ENCODE assay signal across 1 cellular context in genomic region chr18:58024139-58024538, GRCh38.
TF ChIP-seq lines count a peak whose summit lies in the region.

No MANE protein-coding gene starts in this region.

TF ChIP-seq in HepG2, 621 proteins besides CTCF, POLR2A, EP300 and RAD21 (continued from another document and continues in another):
- TF ChIP-seq, protein P1, sequence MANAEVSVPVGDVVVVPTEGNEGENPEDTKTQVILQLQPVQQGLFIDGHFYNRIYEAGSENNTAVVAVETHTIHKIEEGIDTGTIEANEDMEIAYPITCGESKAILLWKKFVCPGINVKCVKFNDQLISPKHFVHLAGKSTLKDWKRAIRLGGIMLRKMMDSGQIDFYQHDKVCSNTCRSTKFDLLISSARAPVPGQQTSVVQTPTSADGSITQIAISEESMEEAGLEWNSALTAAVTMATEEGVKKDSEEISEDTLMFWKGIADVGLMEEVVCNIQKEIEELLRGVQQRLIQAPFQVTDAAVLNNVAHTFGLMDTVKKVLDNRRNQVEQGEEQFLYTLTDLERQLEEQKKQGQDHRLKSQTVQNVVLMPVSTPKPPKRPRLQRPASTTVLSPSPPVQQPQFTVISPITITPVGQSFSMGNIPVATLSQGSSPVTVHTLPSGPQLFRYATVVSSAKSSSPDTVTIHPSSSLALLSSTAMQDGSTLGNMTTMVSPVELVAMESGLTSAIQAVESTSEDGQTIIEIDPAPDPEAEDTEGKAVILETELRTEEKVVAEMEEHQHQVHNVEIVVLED (CRISPR knock-in tag; IDR thresholded peaks at IDR 0.05; ENCODE audit: borderline replicate concordance) = no peak
- no peak for TF ChIP-seq CENPX (CRISPR knock-in tag; IDR thresholded peaks at IDR 0.05)
- TF ChIP-seq SAP130 (CRISPR knock-in tag; IDR thresholded peaks at IDR 0.05; ENCODE audit: low read depth) = peak; percentile 69
- 0 out of 2 replicates have a peak, but pooled peaks have one; percentile 13 for TF ChIP-seq ZNF12 (CRISPR knock-in tag; IDR thresholded peaks at IDR 0.05)
- TF ChIP-seq ZNF776 (CRISPR knock-in tag; IDR thresholded peaks at IDR 0.05) = no peak
- no peak for TF ChIP-seq POLR2AphosphoS2 (IDR thresholded peaks at IDR 0.05; ENCODE audit: low read depth, low read length)
- TF ChIP-seq GMEB2 (CRISPR knock-in tag; IDR thresholded peaks at IDR 0.05; ENCODE audit: low read depth) = no peak
- TF ChIP-seq KDM4B (CRISPR knock-in tag; IDR thresholded peaks at IDR 0.05) = no peak
- no peak for TF ChIP-seq BRD4 (CRISPR knock-in tag; IDR thresholded peaks at IDR 0.05)
- TF ChIP-seq ZNF782 (CRISPR knock-in tag; IDR thresholded peaks at IDR 0.05; ENCODE audit: borderline replicate concordance) = no peak
- no peak for TF ChIP-seq ZFY (CRISPR knock-in tag; IDR thresholded peaks at IDR 0.05)
- TF ChIP-seq ZNF609 (CRISPR knock-in tag; IDR thresholded peaks at IDR 0.05; ENCODE audit: borderline replicate concordance) = 0 out of 2 replicates have a peak, but pooled peaks have one; percentile 32
- no peak for TF ChIP-seq ZNF510 (CRISPR knock-in tag; IDR thresholded peaks at IDR 0.05; ENCODE audit: low read depth)
- no peak for TF ChIP-seq BCL3 (CRISPR knock-in tag; IDR thresholded peaks at IDR 0.05)
- TF ChIP-seq THRA (CRISPR knock-in tag; IDR thresholded peaks at IDR 0.05; ENCODE audit: borderline replicate concordance) = peak; percentile 15; the same call in 1 of the 2 replicates
- TF ChIP-seq SKIL (CRISPR knock-in tag; IDR thresholded peaks at IDR 0.05; ENCODE audit: borderline replicate concordance) = no peak
- 0 out of 2 replicates have a peak, but pooled peaks have one; percentile 7 for TF ChIP-seq FOXK2 (IDR thresholded peaks at IDR 0.05)
- TF ChIP-seq SCMH1 (CRISPR knock-in tag; IDR thresholded peaks at IDR 0.05; ENCODE audit: borderline replicate concordance) = no peak
- TF ChIP-seq FOXJ3 (CRISPR knock-in tag; IDR thresholded peaks at IDR 0.05; ENCODE audit: borderline replicate concordance) = peak; percentile 58; the same call in 1 of the 2 replicates
- 0 out of 2 replicates have a peak, but pooled peaks have one; percentile 35 for TF ChIP-seq NR2F6 (IDR thresholded peaks at IDR 0.05)
- TF ChIP-seq NR2F6 (CRISPR knock-in tag; IDR thresholded peaks at IDR 0.05) = no peak
- peak; percentile 50 for TF ChIP-seq NFYC (CRISPR knock-in tag; IDR thresholded peaks at IDR 0.05)
- no peak for TF ChIP-seq ZNF367 (CRISPR knock-in tag; IDR thresholded peaks at IDR 0.05; ENCODE audit: borderline replicate concordance)
- TF ChIP-seq ZFP1 (CRISPR knock-in tag; IDR thresholded peaks at IDR 0.05) = no peak
- peak; percentile 61; the same call in 1 of the 2 replicates for TF ChIP-seq HMG20A (CRISPR knock-in tag; IDR thresholded peaks at IDR 0.05; ENCODE audit: borderline replicate concordance)
- TF ChIP-seq SOX6 (IDR thresholded peaks at IDR 0.05) = no peak
- TF ChIP-seq SOX6 (CRISPR knock-in tag; IDR thresholded peaks at IDR 0.05) = peak; percentile 92
- TF ChIP-seq ZNF274 (CRISPR knock-in tag; IDR thresholded peaks at IDR 0.05) = no peak
- TF ChIP-seq SIN3A (IDR thresholded peaks at IDR 0.05; ENCODE audit: borderline replicate concordance, low read depth, low read length) = no peak
- TF ChIP-seq, protein P2, sequence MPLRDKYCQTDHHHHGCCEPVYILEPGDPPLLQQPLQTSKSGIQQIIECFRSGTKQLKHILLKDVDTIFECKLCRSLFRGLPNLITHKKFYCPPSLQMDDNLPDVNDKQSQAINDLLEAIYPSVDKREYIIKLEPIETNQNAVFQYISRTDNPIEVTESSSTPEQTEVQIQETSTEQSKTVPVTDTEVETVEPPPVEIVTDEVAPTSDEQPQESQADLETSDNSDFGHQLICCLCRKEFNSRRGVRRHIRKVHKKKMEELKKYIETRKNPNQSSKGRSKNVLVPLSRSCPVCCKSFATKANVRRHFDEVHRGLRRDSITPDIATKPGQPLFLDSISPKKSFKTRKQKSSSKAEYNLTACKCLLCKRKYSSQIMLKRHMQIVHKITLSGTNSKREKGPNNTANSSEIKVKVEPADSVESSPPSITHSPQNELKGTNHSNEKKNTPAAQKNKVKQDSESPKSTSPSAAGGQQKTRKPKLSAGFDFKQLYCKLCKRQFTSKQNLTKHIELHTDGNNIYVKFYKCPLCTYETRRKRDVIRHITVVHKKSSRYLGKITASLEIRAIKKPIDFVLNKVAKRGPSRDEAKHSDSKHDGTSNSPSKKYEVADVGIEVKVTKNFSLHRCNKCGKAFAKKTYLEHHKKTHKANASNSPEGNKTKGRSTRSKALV (CRISPR knock-in tag; IDR thresholded peaks at IDR 0.05) = no peak
- no peak for TF ChIP-seq HDAC6 (IDR thresholded peaks at IDR 0.05; ENCODE audit: low read depth, low read length)
- TF ChIP-seq PHB2 (IDR thresholded peaks at IDR 0.05; ENCODE audit: partially characterized antibody) = no peak
- TF ChIP-seq, protein P3, sequence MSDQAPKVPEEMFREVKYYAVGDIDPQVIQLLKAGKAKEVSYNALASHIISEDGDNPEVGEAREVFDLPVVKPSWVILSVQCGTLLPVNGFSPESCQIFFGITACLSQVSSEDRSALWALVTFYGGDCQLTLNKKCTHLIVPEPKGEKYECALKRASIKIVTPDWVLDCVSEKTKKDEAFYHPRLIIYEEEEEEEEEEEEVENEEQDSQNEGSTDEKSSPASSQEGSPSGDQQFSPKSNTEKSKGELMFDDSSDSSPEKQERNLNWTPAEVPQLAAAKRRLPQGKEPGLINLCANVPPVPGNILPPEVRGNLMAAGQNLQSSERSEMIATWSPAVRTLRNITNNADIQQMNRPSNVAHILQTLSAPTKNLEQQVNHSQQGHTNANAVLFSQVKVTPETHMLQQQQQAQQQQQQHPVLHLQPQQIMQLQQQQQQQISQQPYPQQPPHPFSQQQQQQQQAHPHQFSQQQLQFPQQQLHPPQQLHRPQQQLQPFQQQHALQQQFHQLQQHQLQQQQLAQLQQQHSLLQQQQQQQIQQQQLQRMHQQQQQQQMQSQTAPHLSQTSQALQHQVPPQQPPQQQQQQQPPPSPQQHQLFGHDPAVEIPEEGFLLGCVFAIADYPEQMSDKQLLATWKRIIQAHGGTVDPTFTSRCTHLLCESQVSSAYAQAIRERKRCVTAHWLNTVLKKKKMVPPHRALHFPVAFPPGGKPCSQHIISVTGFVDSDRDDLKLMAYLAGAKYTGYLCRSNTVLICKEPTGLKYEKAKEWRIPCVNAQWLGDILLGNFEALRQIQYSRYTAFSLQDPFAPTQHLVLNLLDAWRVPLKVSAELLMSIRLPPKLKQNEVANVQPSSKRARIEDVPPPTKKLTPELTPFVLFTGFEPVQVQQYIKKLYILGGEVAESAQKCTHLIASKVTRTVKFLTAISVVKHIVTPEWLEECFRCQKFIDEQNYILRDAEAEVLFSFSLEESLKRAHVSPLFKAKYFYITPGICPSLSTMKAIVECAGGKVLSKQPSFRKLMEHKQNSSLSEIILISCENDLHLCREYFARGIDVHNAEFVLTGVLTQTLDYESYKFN (CRISPR knock-in tag; conservative IDR thresholded peaks at IDR 0.05) = peak; percentile 68
- TF ChIP-seq HOXA9 (CRISPR knock-in tag; IDR thresholded peaks at IDR 0.05; ENCODE audit: borderline replicate concordance) = no peak
- peak; percentile 63; the same call in 1 of the 2 replicates for TF ChIP-seq NCOR1 (IDR thresholded peaks at IDR 0.05; ENCODE audit: borderline replicate concordance, low read length)
- TF ChIP-seq JUN (CRISPR knock-in tag; IDR thresholded peaks at IDR 0.05) = no peak
- TF ChIP-seq MED13 (CRISPR knock-in tag; IDR thresholded peaks at IDR 0.05) = no peak
- TF ChIP-seq FOXK1 (CRISPR knock-in tag; IDR thresholded peaks at IDR 0.05; ENCODE audit: borderline replicate concordance, low read depth) = 0 out of 2 replicates have a peak, but pooled peaks have one; percentile 1
- TF ChIP-seq ZNF761 (CRISPR knock-in tag; conservative IDR thresholded peaks at IDR 0.05) = no peak
- TF ChIP-seq KDM3A (CRISPR knock-in tag; IDR thresholded peaks at IDR 0.05; ENCODE audit: low read depth) = no peak
- TF ChIP-seq ZNF501 (CRISPR knock-in tag; IDR thresholded peaks at IDR 0.05) = no peak
- TF ChIP-seq TBX3 (IDR thresholded peaks at IDR 0.05; ENCODE audit: borderline replicate concordance) = no peak
- TF ChIP-seq, protein P4, sequence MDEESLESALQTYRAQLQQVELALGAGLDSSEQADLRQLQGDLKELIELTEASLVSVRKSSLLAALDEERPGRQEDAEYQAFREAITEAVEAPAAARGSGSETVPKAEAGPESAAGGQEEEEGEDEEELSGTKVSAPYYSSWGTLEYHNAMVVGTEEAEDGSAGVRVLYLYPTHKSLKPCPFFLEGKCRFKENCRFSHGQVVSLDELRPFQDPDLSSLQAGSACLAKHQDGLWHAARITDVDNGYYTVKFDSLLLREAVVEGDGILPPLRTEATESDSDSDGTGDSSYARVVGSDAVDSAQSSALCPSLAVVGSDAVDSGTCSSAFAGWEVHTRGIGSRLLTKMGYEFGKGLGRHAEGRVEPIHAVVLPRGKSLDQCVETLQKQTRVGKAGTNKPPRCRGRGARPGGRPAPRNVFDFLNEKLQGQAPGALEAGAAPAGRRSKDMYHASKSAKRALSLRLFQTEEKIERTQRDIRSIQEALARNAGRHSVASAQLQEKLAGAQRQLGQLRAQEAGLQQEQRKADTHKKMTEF (CRISPR knock-in tag; IDR thresholded peaks at IDR 0.05) = peak; percentile 37; the same call in 1 of the 2 replicates
- TF ChIP-seq KAT2B (IDR thresholded peaks at IDR 0.05; ENCODE audit: borderline replicate concordance, low read depth, low read length) = no peak
- TF ChIP-seq ZNF333 (CRISPR knock-in tag; IDR thresholded peaks at IDR 0.05; ENCODE audit: borderline replicate concordance) = no peak
